ENCODE assay signal across 1 cellular context in the genomic region with DNA sequence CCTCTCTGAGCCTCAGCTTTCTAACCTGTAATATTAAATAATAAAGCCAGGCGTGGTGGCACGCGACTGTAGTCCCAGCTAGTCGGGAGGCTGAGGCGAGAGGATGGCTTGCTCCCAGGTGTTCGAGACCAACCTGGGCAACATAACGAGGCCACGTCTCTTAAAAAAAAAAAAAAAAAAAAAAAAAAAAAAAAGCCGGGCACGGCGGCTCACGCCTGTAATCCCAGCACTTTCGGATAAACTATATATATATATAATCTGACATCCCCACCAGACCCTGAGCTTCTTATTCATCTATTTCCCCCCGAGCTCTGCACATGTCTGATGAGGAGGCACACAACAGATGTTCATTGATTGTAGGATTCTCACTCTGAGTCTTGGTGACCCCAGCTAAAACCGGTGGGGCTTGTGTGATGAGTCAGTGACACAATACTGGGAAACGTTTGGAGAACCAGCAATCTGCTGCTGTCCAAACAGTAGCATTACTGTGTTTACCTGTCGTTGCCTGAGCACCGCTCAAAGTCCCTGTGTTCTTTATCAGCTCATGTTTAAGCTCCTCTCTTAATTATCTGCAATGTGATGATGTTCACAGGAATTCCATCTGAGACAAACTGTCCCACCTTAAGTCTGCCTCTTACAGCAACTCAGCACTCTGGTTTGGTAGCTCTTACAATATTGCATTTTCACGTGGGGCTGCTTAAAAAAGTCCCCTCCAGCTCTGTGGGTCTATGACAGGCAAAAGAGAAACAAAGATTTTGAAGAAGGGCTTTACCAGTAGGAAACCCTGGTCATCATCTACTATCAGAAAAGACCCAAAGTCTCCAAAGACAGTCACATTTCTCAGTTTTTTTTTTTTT.
TF ChIP-seq lines count a peak whose summit lies in the region.

No MANE protein-coding gene starts in this region.

TF ChIP-seq in K562, 482 proteins besides CTCF, POLR2A, EP300 and RAD21 (continued from another document and continues in another):
- TF ChIP-seq KDM5B (IDR thresholded peaks at IDR 0.05; ENCODE audit: insufficient replicate concordance, low read depth, low read length) (no peak), EZH2 (IDR thresholded peaks at IDR 0.05; ENCODE audit: borderline replicate concordance, low read depth, low read length) (no peak), SMARCE1 (IDR thresholded peaks at IDR 0.05) (peak; percentile 37; the same call in 1 of the 2 replicates), ZNF354B (CRISPR knock-in tag; IDR thresholded peaks at IDR 0.05) (no peak), CHD1 (IDR thresholded peaks at IDR 0.05; ENCODE audit: low read length) (no peak), STAG1 (CRISPR knock-in tag; IDR thresholded peaks at IDR 0.05; ENCODE audit: borderline replicate concordance) (no peak), EHMT2 (IDR thresholded peaks at IDR 0.05) (no peak), KDM1A (IDR thresholded peaks at IDR 0.05) (peak; percentile 45 to 51; a peak in 3 of 4 replicates), ELF4 (CRISPR knock-in tag; IDR thresholded peaks at IDR 0.05) (no peak), SMAD4 (CRISPR knock-in tag; conservative IDR thresholded peaks at IDR 0.05) (no peak), NFXL1 (CRISPR knock-in tag; IDR thresholded peaks at IDR 0.05) (no peak), KAT7 (CRISPR knock-in tag; IDR thresholded peaks at IDR 0.05; ENCODE audit: borderline replicate concordance) (no peak), KLF16 (IDR thresholded peaks at IDR 0.05) (peak; percentile 26; the same call in 1 of the 2 replicates), CBFA2T3 (IDR thresholded peaks at IDR 0.05) (peak; percentile 88), XRCC4 (IDR thresholded peaks at IDR 0.05; ENCODE audit: extremely low read depth, insufficient read depth, insufficient read length) (no peak), ZNF347 (CRISPR knock-in tag; IDR thresholded peaks at IDR 0.05; ENCODE audit: low read depth) (no peak), ZNF699 (CRISPR knock-in tag; IDR thresholded peaks at IDR 0.05; ENCODE audit: insufficient replicate concordance) (no peak), ZNF41 (CRISPR knock-in tag; conservative IDR thresholded peaks at IDR 0.05) (no peak), PHF8 (IDR thresholded peaks at IDR 0.05; ENCODE audit: borderline replicate concordance, low read length) (peak; percentile 20; the same call in 1 of the 2 replicates), ZNF696 (CRISPR knock-in tag; conservative IDR thresholded peaks at IDR 0.05) (no peak), EGR1 (conservative IDR thresholded peaks at IDR 0.05) (no peak), FOXJ2 (tag; IDR thresholded peaks at IDR 0.05) (0 out of 2 replicates have a peak, but pooled peaks have one; percentile 51), PPARD (CRISPR knock-in tag; IDR thresholded peaks at IDR 0.05) (no peak), CBX5 (IDR thresholded peaks at IDR 0.05; ENCODE audit: borderline replicate concordance, low read depth) (no peak), FOXJ3 (CRISPR knock-in tag; IDR thresholded peaks at IDR 0.05) (peak; percentile 82), MAFG (tag; conservative IDR thresholded peaks at IDR 0.05) (no peak), NELFE (IDR thresholded peaks at IDR 0.05; ENCODE audit: insufficient read depth, insufficient read length) (no peak), MXI1 (IDR thresholded peaks at IDR 0.05; ENCODE audit: low read depth, low read length) (0 out of 2 replicates have a peak, but pooled peaks have one; percentile 48), RFX1 (IDR thresholded peaks at IDR 0.05) (peak; percentile 80), ETV6 (IDR thresholded peaks at IDR 0.05; ENCODE audit: borderline replicate concordance in 1 of 2, low read depth in 2 of 2, low read length in 1 of 2) (no peak), ETV6 (CRISPR knock-in tag; IDR thresholded peaks at IDR 0.05; ENCODE audit: borderline replicate concordance) (no peak), TCF3 (CRISPR knock-in tag; IDR thresholded peaks at IDR 0.05) (peak; percentile 74), SAFB (IDR thresholded peaks at IDR 0.05; ENCODE audit: borderline replicate concordance, low read depth, low read length) (no peak), MAFF (IDR thresholded peaks at IDR 0.05; ENCODE audit: low read length) (no peak), BHLHE40 (IDR thresholded peaks at IDR 0.05; ENCODE audit: low read length) (peak; percentile 12; the same call in 1 of the 2 replicates)
- TF ChIP-seq, protein P1, sequence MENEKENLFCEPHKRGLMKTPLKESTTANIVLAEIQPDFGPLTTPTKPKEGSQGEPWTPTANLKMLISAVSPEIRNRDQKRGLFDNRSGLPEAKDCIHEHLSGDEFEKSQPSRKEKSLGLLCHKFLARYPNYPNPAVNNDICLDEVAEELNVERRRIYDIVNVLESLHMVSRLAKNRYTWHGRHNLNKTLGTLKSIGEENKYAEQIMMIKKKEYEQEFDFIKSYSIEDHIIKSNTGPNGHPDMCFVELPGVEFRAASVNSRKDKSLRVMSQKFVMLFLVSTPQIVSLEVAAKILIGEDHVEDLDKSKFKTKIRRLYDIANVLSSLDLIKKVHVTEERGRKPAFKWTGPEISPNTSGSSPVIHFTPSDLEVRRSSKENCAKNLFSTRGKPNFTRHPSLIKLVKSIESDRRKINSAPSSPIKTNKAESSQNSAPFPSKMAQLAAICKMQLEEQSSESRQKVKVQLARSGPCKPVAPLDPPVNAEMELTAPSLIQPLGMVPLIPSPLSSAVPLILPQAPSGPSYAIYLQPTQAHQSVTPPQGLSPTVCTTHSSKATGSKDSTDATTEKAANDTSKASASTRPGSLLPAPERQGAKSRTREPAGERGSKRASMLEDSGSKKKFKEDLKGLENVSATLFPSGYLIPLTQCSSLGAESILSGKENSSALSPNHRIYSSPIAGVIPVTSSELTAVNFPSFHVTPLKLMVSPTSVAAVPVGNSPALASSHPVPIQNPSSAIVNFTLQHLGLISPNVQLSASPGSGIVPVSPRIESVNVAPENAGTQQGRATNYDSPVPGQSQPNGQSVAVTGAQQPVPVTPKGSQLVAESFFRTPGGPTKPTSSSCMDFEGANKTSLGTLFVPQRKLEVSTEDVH (IDR thresholded peaks at IDR 0.05; ENCODE audit: low read depth, partially characterized antibody), result no peak
- TF ChIP-seq, protein P2, sequence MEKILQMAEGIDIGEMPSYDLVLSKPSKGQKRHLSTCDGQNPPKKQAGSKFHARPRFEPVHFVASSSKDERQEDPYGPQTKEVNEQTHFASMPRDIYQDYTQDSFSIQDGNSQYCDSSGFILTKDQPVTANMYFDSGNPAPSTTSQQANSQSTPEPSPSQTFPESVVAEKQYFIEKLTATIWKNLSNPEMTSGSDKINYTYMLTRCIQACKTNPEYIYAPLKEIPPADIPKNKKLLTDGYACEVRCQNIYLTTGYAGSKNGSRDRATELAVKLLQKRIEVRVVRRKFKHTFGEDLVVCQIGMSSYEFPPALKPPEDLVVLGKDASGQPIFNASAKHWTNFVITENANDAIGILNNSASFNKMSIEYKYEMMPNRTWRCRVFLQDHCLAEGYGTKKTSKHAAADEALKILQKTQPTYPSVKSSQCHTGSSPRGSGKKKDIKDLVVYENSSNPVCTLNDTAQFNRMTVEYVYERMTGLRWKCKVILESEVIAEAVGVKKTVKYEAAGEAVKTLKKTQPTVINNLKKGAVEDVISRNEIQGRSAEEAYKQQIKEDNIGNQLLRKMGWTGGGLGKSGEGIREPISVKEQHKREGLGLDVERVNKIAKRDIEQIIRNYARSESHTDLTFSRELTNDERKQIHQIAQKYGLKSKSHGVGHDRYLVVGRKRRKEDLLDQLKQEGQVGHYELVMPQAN (IDR thresholded peaks at IDR 0.05; ENCODE audit: borderline replicate concordance), result peak; percentile 19; the same call in 1 of the 2 replicates
- TF ChIP-seq, protein P3, sequence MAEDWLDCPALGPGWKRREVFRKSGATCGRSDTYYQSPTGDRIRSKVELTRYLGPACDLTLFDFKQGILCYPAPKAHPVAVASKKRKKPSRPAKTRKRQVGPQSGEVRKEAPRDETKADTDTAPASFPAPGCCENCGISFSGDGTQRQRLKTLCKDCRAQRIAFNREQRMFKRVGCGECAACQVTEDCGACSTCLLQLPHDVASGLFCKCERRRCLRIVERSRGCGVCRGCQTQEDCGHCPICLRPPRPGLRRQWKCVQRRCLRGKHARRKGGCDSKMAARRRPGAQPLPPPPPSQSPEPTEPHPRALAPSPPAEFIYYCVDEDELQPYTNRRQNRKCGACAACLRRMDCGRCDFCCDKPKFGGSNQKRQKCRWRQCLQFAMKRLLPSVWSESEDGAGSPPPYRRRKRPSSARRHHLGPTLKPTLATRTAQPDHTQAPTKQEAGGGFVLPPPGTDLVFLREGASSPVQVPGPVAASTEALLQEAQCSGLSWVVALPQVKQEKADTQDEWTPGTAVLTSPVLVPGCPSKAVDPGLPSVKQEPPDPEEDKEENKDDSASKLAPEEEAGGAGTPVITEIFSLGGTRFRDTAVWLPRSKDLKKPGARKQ (CRISPR knock-in tag; IDR thresholded peaks at IDR 0.05), result no peak
- TF ChIP-seq, protein P4, sequence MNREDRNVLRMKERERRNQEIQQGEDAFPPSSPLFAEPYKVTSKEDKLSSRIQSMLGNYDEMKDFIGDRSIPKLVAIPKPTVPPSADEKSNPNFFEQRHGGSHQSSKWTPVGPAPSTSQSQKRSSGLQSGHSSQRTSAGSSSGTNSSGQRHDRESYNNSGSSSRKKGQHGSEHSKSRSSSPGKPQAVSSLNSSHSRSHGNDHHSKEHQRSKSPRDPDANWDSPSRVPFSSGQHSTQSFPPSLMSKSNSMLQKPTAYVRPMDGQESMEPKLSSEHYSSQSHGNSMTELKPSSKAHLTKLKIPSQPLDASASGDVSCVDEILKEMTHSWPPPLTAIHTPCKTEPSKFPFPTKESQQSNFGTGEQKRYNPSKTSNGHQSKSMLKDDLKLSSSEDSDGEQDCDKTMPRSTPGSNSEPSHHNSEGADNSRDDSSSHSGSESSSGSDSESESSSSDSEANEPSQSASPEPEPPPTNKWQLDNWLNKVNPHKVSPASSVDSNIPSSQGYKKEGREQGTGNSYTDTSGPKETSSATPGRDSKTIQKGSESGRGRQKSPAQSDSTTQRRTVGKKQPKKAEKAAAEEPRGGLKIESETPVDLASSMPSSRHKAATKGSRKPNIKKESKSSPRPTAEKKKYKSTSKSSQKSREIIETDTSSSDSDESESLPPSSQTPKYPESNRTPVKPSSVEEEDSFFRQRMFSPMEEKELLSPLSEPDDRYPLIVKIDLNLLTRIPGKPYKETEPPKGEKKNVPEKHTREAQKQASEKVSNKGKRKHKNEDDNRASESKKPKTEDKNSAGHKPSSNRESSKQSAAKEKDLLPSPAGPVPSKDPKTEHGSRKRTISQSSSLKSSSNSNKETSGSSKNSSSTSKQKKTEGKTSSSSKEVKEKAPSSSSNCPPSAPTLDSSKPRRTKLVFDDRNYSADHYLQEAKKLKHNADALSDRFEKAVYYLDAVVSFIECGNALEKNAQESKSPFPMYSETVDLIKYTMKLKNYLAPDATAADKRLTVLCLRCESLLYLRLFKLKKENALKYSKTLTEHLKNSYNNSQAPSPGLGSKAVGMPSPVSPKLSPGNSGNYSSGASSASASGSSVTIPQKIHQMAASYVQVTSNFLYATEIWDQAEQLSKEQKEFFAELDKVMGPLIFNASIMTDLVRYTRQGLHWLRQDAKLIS (CRISPR knock-in tag; IDR thresholded peaks at IDR 0.05), result no peak
- TF ChIP-seq, protein P5, sequence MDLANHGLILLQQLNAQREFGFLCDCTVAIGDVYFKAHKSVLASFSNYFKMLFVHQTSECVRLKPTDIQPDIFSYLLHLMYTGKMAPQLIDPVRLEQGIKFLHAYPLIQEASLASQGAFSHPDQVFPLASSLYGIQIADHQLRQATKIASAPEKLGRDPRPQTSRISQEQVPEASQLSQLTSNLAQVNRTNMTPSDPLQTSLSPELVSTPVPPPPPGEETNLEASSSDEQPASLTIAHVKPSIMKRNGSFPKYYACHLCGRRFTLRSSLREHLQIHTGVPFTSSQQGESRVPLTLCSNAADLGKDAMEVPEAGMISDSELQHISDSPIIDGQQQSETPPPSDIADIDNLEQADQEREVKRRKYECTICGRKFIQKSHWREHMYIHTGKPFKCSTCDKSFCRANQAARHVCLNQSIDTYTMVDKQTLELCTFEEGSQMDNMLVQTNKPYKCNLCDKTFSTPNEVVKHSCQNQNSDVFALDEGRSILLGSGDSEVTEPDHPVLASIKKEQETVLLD (IDR thresholded peaks at IDR 0.05), result no peak
- TF ChIP-seq, protein P6, sequence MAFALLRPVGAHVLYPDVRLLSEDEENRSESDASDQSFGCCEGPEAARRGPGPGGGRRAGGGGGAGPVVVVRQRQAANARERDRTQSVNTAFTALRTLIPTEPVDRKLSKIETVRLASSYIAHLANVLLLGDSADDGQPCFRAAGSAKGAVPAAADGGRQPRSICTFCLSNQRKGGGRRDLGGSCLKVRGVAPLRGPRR (CRISPR knock-in tag; IDR thresholded peaks at IDR 0.05), result no peak
- TF ChIP-seq, protein P7, sequence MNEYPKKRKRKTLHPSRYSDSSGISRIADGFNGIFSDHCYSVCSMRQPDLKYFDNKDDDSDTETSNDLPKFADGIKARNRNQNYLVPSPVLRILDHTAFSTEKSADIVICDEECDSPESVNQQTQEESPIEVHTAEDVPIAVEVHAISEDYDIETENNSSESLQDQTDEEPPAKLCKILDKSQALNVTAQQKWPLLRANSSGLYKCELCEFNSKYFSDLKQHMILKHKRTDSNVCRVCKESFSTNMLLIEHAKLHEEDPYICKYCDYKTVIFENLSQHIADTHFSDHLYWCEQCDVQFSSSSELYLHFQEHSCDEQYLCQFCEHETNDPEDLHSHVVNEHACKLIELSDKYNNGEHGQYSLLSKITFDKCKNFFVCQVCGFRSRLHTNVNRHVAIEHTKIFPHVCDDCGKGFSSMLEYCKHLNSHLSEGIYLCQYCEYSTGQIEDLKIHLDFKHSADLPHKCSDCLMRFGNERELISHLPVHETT (CRISPR knock-in tag; conservative IDR thresholded peaks at IDR 0.05 in 1 of 2, IDR thresholded peaks at IDR 0.05 in 1 of 2), result no peak
- TF ChIP-seq, protein P8, sequence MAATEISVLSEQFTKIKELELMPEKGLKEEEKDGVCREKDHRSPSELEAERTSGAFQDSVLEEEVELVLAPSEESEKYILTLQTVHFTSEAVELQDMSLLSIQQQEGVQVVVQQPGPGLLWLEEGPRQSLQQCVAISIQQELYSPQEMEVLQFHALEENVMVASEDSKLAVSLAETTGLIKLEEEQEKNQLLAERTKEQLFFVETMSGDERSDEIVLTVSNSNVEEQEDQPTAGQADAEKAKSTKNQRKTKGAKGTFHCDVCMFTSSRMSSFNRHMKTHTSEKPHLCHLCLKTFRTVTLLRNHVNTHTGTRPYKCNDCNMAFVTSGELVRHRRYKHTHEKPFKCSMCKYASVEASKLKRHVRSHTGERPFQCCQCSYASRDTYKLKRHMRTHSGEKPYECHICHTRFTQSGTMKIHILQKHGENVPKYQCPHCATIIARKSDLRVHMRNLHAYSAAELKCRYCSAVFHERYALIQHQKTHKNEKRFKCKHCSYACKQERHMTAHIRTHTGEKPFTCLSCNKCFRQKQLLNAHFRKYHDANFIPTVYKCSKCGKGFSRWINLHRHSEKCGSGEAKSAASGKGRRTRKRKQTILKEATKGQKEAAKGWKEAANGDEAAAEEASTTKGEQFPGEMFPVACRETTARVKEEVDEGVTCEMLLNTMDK (IDR thresholded peaks at IDR 0.05; ENCODE audit: borderline replicate concordance, insufficient read depth, low read depth, low read length, poor library complexity, severe bottlenecking), result no peak
- TF ChIP-seq, protein P9, sequence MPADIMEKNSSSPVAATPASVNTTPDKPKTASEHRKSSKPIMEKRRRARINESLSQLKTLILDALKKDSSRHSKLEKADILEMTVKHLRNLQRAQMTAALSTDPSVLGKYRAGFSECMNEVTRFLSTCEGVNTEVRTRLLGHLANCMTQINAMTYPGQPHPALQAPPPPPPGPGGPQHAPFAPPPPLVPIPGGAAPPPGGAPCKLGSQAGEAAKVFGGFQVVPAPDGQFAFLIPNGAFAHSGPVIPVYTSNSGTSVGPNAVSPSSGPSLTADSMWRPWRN (IDR thresholded peaks at IDR 0.05; ENCODE audit: low read depth), result 0 out of 2 replicates have a peak, but pooled peaks have one; percentile 4
